In the genomic region with DNA sequence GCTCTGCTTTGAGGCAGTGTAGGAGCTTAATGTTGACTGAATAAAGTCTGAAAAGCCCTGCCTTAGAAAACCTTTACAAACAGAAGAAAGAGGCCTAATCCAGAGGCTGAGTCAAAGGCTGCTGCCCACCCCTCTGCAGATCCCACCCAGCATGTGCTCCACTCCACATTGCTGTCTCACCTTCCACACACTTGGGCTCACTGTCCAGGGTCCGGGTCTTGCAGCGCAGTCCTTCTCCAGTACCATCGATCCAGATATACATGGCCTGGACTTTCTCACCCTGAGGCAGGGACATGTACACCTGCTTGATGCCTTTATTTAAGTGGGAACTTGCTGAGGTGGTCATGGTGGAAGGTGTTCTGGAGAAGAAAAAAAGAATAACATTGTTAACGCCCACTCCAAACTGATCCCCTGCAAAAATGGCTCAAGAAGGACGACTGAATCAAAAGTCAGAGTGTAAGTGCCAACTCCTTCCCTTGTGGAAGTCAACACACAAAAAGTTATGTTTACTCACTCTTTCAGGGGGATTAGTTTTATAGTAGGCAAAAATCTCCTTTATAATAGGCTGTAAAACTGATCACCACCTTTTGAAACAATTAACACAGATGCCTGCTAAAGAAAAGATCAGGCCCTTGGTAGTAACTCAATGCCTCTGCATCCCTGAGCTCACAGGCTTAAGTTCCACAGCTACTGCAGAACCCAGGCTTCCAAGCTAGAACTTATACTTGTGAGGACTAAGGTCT, we compare ENCODE assay signal across 1 cellular context.
TF ChIP-seq lines count a peak whose summit lies in the region.

No MANE protein-coding gene starts in this region.

TF ChIP-seq in H1, 55 proteins besides CTCF, POLR2A, EP300 and RAD21:
- no peak for TF ChIP-seq BRCA1 (IDR thresholded peaks at IDR 0.05; ENCODE audit: low read depth, low read length)
- TF ChIP-seq, protein P1, sequence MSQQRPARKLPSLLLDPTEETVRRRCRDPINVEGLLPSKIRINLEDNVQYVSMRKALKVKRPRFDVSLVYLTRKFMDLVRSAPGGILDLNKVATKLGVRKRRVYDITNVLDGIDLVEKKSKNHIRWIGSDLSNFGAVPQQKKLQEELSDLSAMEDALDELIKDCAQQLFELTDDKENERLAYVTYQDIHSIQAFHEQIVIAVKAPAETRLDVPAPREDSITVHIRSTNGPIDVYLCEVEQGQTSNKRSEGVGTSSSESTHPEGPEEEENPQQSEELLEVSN (IDR thresholded peaks at IDR 0.05) = no peak
- 0 out of 2 replicates have a peak, but pooled peaks have one; percentile 56 for TF ChIP-seq POLR2AphosphoS5 (IDR thresholded peaks at IDR 0.05; ENCODE audit: low read depth, low read length)
- TF ChIP-seq TBP (IDR thresholded peaks at IDR 0.05; ENCODE audit: low read depth, low read length) = no peak
TF ChIP-seq in H1: peak in this region for 1.
